Comparison of ENCODE assay signal across 10 cellular contexts in genomic region chr5:32278403-32278802, GRCh38. TPM values are rescaled to one million over a fixed set of nuclear protein-coding genes. Genes with fewer than 3 reads are reported as not detected.
DNase-seq lines count a peak whose midpoint lies in the region; ATAC-seq and TF ChIP-seq lines count a peak whose summit lies in the region.
"Had no signal": no experiment of that assay in that cellular context is flagged by ENCODE, and none has a peak within 500 bp of the region (broad histone marks: within the 10 kb centered on the region; RNA-seq: fewer than 3 reads in every experiment).

No MANE protein-coding gene starts in this region.

- peaks cover 20% of the 10 kb centered on the region for H3K36me3 Mint-ChIP-seq in WTC11

- CTCF ChIA-PET in AG04450 (lab: Charles Lee) = no interaction called here
- CTCF ChIA-PET in WTC11 (lab: Charles Lee) = interaction anchor here (2.8 kb wide), 1 partner anchor 41 kb away, joined by 9 read pairs; no protein-coding TSS in a partner anchor

- DNase-seq in AG04450 (ENCODE audit: low read depth, low spot score) = peak; percentile 61
- no peak for DNase-seq in WTC11 (ENCODE audit: low spot score)
- DNase-seq in fibroblast of the conjunctiva (ENCODE audit: low read depth) = peak; percentile 8
- no peak for DNase-seq in DMS79 (lab: John Stamatoyannopoulos, UW)
- DNase-seq in GM13976 (ENCODE audit: low spot score) = no peak
- no peak for DNase-seq in AG20443 (ENCODE audit: low spot score)

- POLR2A ChIA-PET in AG04450 (lab: Yijun Ruan, JAX) (no interaction called here), WTC11 (lab: Charles Lee) (interaction anchor here (0.6 kb wide), 1 partner anchor 20 kb away, joined by 3 read pairs; no protein-coding TSS in a partner anchor)

- peak overlapping the region; percentile 96; the same call in 1 of the 2 replicates for H3K27ac Mint-ChIP-seq in WTC11

- in situ Hi-C loops in GM13976 (cut with MboI; ENCODE audit: low sequenced_read_pairs, unreplicated experiment) = no loop called here

- TF ChIP-seq CTCF in AG04450 (IDR thresholded peaks at IDR 0.05; ENCODE audit: low read depth, low read length) = no peak
- no peak for TF ChIP-seq CTCF in WTC11 (IDR thresholded peaks at IDR 0.05)
- no peak for TF ChIP-seq CTCF in GM13976 (IDR thresholded peaks at IDR 0.05; ENCODE audit: borderline replicate concordance, control extremely low read depth, extremely low read depth, insufficient read depth, missing control alignments)

- ATAC-seq in GM18868 (IDR thresholded peaks at IDR 0.05; ENCODE audit: unreplicated experiment) = peak; percentile 37
- ATAC-seq in WTC11 = no peak
- no peak for ATAC-seq in HG02973 (IDR thresholded peaks at IDR 0.05; ENCODE audit: unreplicated experiment)
- ATAC-seq: activated CD4-positive, CD25-positive, alpha-beta regulatory T cell treated with anti-CD3 and anti-CD28 coated beads, Interleukin-2, amount 50 U/mL, for 24 hours; left lobe of liver had no signal

- H3K9me3 Mint-ChIP-seq in WTC11 = 0 out of 2 replicates have a peak, but pooled peaks cover 4% of the 10 kb centered on the region

- no peak overlapping the region for H3K4me3 ChIP-seq in AG04450 (ENCODE audit: low read depth, low read length)

- H3K27me3 ChIP-seq in AG04450 (ENCODE audit: control insufficient read depth, insufficient read depth, low read length) = no peaks in the 10 kb centered on the region

- H3K27ac ChIP-seq in AG04450 (ENCODE audit: low read depth, low read length) = no peak overlapping the region

- no peak overlapping the region for H3K4me3 Mint-ChIP-seq in WTC11

- no peaks in the 10 kb centered on the region for H3K9me3 ChIP-seq in AG04450 (ENCODE audit: control insufficient read depth, insufficient read depth, low read length)

- H3K27me3 Mint-ChIP-seq in WTC11 (ENCODE audit: low read depth) = no peaks in the 10 kb centered on the region

- H3K4me1 Mint-ChIP-seq in WTC11 = peaks cover 84% of the 10 kb centered on the region

TF ChIP-seq in WTC11, 78 proteins besides CTCF, POLR2A, EP300 and RAD21 (continues in another document):
- TF ChIP-seq ZNF532 (CRISPR knock-in tag; IDR thresholded peaks at IDR 0.05; ENCODE audit: borderline replicate concordance) (no peak), AR (CRISPR knock-in tag; IDR thresholded peaks at IDR 0.05) (no peak), PREB (CRISPR knock-in tag; IDR thresholded peaks at IDR 0.05; ENCODE audit: borderline replicate concordance) (no peak), NFATC4 (CRISPR knock-in tag; IDR thresholded peaks at IDR 0.05) (no peak), ZBTB21 (CRISPR knock-in tag; IDR thresholded peaks at IDR 0.05; ENCODE audit: borderline replicate concordance) (no peak), IRF1 (CRISPR knock-in tag; IDR thresholded peaks at IDR 0.05) (no peak), IRF2 (CRISPR knock-in tag; IDR thresholded peaks at IDR 0.05; ENCODE audit: borderline replicate concordance, low read depth) (no peak), JAZF1 (CRISPR knock-in tag; IDR thresholded peaks at IDR 0.05) (no peak), ERG (CRISPR knock-in tag; IDR thresholded peaks at IDR 0.05) (no peak), HMGA2 (CRISPR knock-in tag; IDR thresholded peaks at IDR 0.05) (no peak)

RNA-seq across cellular contexts. Expression of gene MTMR12, which starts 34.3 kb away (rescaled TPM):
- polyA plus RNA-seq in AG04450 (2011; rRNA removed) = 15.7 and 20.8 TPM in 2 replicates
- polyA minus RNA-seq in AG04450 (2011; rRNA and poly(A)+ RNA removed) = 16.5 and 21.7 TPM in 2 replicates
- 34.9 to 42.7 TPM (median 37.2 TPM) in 3 replicates for total RNA-seq in WTC11 (2021)

Comparison
In these comparisons a context has a peak if more than half of its experiments do, and no peak if none do; other contexts are left out.
1. DNase-seq: peak in AG04450 (single experiment) and fibroblast of the conjunctiva (single experiment); none in WTC11 (single experiment), DMS79 (single experiment), GM13976 (single experiment) and AG20443 (single experiment).